Comparison of ENCODE assay signal across 8 cellular contexts in genomic region chr13:74136089-74136658, GRCh38. TPM values are rescaled to one million over a fixed set of nuclear protein-coding genes. Genes with fewer than 3 reads are reported as not detected.
DNase-seq lines count a peak whose midpoint lies in the region; ATAC-seq and TF ChIP-seq lines count a peak whose summit lies in the region.

No MANE protein-coding gene starts in this region.

- H3K9ac ChIP-seq in BLaER1 treated with 17β-estradiol and CSF1 and Interleukin-3, amounts not matched to agents 10 nM and 100 nM, result peak overlapping the region; percentile 82 to 93 (median 91)
- H3K9ac ChIP-seq in endodermal cell (ENCODE audit: extremely low read depth, low read length, poor library complexity, severe bottlenecking), result peak overlapping the region; percentile 55
- peak overlapping the region; percentile 78 to 80 for H3K9ac ChIP-seq in mucosa of rectum (ENCODE audit: low read depth in 1 of 2, low read length in 2 of 2)

- no peaks in the 10 kb centered on the region for H3K4me1 Mint-ChIP-seq in endodermal cell

- no peak for DNase-seq in Jurkat, Clone E6-1 (ENCODE audit: low read depth, low spot score)
- DNase-seq in activated CD4-positive, alpha-beta T cell treated with anti-CD3 and anti-CD28 coated beads for 4 hours, result peak; percentile 38 to 44
- DNase-seq in endodermal cell, result no peak

- H3K27me3 ChIP-seq in BLaER1 treated with 17β-estradiol and CSF1 and Interleukin-3, amounts not matched to agents 10 nM and 100 nM, result no peaks in the 10 kb centered on the region
- peaks cover 31% of the 10 kb centered on the region for H3K27me3 ChIP-seq in endodermal cell (ENCODE audit: control insufficient read depth, insufficient read depth, low read length, poor library complexity, severe bottlenecking)
- H3K27me3 ChIP-seq in mucosa of rectum (ENCODE audit: control insufficient read depth in 2 of 2, insufficient read depth in 2 of 2, low read length in 2 of 2), result no peaks in the 10 kb centered on the region

- peak overlapping the region; percentile 74 to 97 (median 91) for H3K4me3 ChIP-seq in BLaER1 treated with 17β-estradiol and CSF1 and Interleukin-3, amounts not matched to agents 10 nM and 100 nM
- peak overlapping the region; percentile 69 for H3K4me3 ChIP-seq in Jurkat, Clone E6-1 (ENCODE audit: low read length)
- H3K4me3 ChIP-seq in endodermal cell (ENCODE audit: low read length) (peak overlapping the region; percentile 92), mucosa of rectum (ENCODE audit: low read length in 2 of 2) (peak overlapping the region; percentile 82 to 87)

- peak overlapping the region in 10 of 11 experiments; percentile 70 to 96 (median 92); a peak in 20 of 22 replicates for H3K27ac ChIP-seq in BLaER1 treated with 17β-estradiol and CSF1 and Interleukin-3, amounts not matched to agents 10 nM and 100 nM
- H3K27ac ChIP-seq in endodermal cell (ENCODE audit: low read depth, low read length) (peak overlapping the region; percentile 96), mucosa of rectum (ENCODE audit: low read depth in 2 of 2, low read length in 2 of 2) (peak overlapping the region; percentile 86 to 96), temporal lobe (ENCODE audit: low read depth, low read length) (peak overlapping the region; percentile 82)

- peaks cover 6 to 30% (median 22%) of the 10 kb centered on the region in 10 experiments; a peak in 17 of 20 replicates for H3K4me1 ChIP-seq in BLaER1 treated with 17β-estradiol and CSF1 and Interleukin-3, amounts not matched to agents 10 nM and 100 nM
- H3K4me1 ChIP-seq in endodermal cell (ENCODE audit: control insufficient read depth, insufficient read depth, low read length) (no peaks in the 10 kb centered on the region), mucosa of rectum (ENCODE audit: control insufficient read depth in 2 of 2, insufficient read depth in 2 of 2, low read length in 2 of 2) (peaks cover 2 to 8% of the 10 kb centered on the region in 2 donors)

- no peak overlapping the region for H3K4me3 Mint-ChIP-seq in endodermal cell

- H4K20me1 ChIP-seq in BLaER1 treated with 17β-estradiol and CSF1 and Interleukin-3, amounts not matched to agents 10 nM and 100 nM, result peaks cover 0 to 18% (median 5%) of the 10 kb centered on the region in 11 experiments; a peak in 8 of 22 replicates

- H3K27me3 Mint-ChIP-seq in endodermal cell (ENCODE audit: insufficient read depth), result peaks cover 8% of the 10 kb centered on the region

- H3K36me3 ChIP-seq in BLaER1 treated with 17β-estradiol and CSF1 and Interleukin-3, amounts not matched to agents 10 nM and 100 nM, result no peaks in the 10 kb centered on the region
- H3K36me3 ChIP-seq in endodermal cell (ENCODE audit: control insufficient read depth, insufficient read depth, low read length), result no peaks in the 10 kb centered on the region
- H3K36me3 ChIP-seq in mucosa of rectum (ENCODE audit: control insufficient read depth in 2 of 2, insufficient read depth in 2 of 2, low read length in 2 of 2), result no peaks in the 10 kb centered on the region

- no peaks in the 10 kb centered on the region for H3K9me3 ChIP-seq in BLaER1 treated with 17β-estradiol and CSF1 and Interleukin-3, amounts not matched to agents 10 nM and 100 nM (replicated peaks in 1 of 11)
- H3K9me3 ChIP-seq in endodermal cell (ENCODE audit: control insufficient read depth, low read length) (no peaks in the 10 kb centered on the region), mucosa of rectum (ENCODE audit: control insufficient read depth in 2 of 2, low read length in 2 of 2) (no peaks in the 10 kb centered on the region)

- no peaks in the 10 kb centered on the region for H3K36me3 Mint-ChIP-seq in endodermal cell (ENCODE audit: low read depth)

- H3K9me3 Mint-ChIP-seq in endodermal cell, result no peaks in the 10 kb centered on the region

- H3K27ac Mint-ChIP-seq in endodermal cell, result no peak overlapping the region

- no peak for TF ChIP-seq CTCF in endodermal cell (conservative IDR thresholded peaks at IDR 0.05)

- 7 to 23% methylated on average over 5 to 26 of the region's 27 CpGs for WGBS in endodermal cell (ENCODE audit: insufficient coverage in 1 of 2, insufficient read length in 1 of 2), 2 experiments

- no peak for ATAC-seq in HG03196 (IDR thresholded peaks at IDR 0.05; ENCODE audit: unreplicated experiment)
- ATAC-seq in GM18867 (IDR thresholded peaks at IDR 0.05; ENCODE audit: unreplicated experiment), result no peak

- peak overlapping the region; percentile 83 to 97 (median 93) for H3K4me2 ChIP-seq in BLaER1 treated with 17β-estradiol and CSF1 and Interleukin-3, amounts not matched to agents 10 nM and 100 nM

RNA-seq across cellular contexts. Expression of gene KLF12, which starts 2.0 kb away (rescaled TPM):
- polyA plus RNA-seq in Jurkat, Clone E6-1 (2012; ENCODE audit: insufficient read depth, insufficient read length), result 8.6 TPM
- total RNA-seq in endodermal cell (10 to 100 TPM; 14.8 to 17.2 TPM), temporal lobe (62.4 TPM)
- polyA plus RNA-seq in endodermal cell (2013, experiment 1 of 2), result 13.9 TPM
- 14.7 TPM for polyA plus RNA-seq in endodermal cell (2013, experiment 2 of 2)

Comparison
In these comparisons a context has a peak if more than half of its experiments do, and no peak if none do; other contexts are left out.
1. DNase-seq: peak in activated CD4-positive, alpha-beta T cell treated with anti-CD3 and anti-CD28 coated beads for 4 hours (2 of 2); none in Jurkat, Clone E6-1 (single experiment) and endodermal cell (single experiment).
2. Peak in every context shown above with its lines, with median percentiles within 50 percentile points of each other: H3K27ac ChIP-seq, H3K4me3 ChIP-seq and H3K9ac ChIP-seq.